In genomic region chr5:76836181-76836580, GRCh38 we compare ENCODE assay signal across 28 cellular contexts. TPM values are rescaled to one million over a fixed set of nuclear protein-coding genes. Genes with fewer than 3 reads are reported as not detected.
A peak's percentile ranks its signal among the peaks of the same experiment; 100 is the strongest.
DNase-seq lines count a peak whose midpoint lies in the region; ATAC-seq and TF ChIP-seq lines count a peak whose summit lies in the region.
"Had no signal": no experiment of that assay in that cellular context is flagged by ENCODE, and none has a peak within 500 bp of the region (broad histone marks: within the 10 kb centered on the region; RNA-seq: fewer than 3 reads in every experiment).

No MANE protein-coding gene starts in this region.

- H3K9me3 Mint-ChIP-seq in osteocyte (ENCODE audit: unreplicated experiment) = no peaks in the 10 kb centered on the region
- H3K9me3 Mint-ChIP-seq in naive thymus-derived CD8-positive, alpha-beta T cell = no peaks in the 10 kb centered on the region
- H3K9me3 Mint-ChIP-seq: activated naive CD8-positive, alpha-beta T cell treated with anti-CD3 and anti-CD28 coated beads, Interleukin-2, amount 50 U/mL, for 24 hours; CD4-positive, alpha-beta T cell; T-helper 1 cell treated with Interleukin-12 subunit alpha and Interleukin-12 subunit beta and Interleukin-4 antibody, amounts not matched to agents 30 μg/mL and 1 μg/mL, for 36 hours had no signal

- ATAC-seq in SK-N-SH treated with all-trans-retinoic acid at 6 μM for 48 hours = peak; percentile 26; the same call in 1 of the 3 replicates
- no peak for ATAC-seq in GM18870 (IDR thresholded peaks at IDR 0.05; ENCODE audit: unreplicated experiment)
- no peak for ATAC-seq in naive thymus-derived CD8-positive, alpha-beta T cell
- ATAC-seq: activated naive CD8-positive, alpha-beta T cell treated with anti-CD3 and anti-CD28 coated beads, Interleukin-2, amount 50 U/mL, for 24 hours; gastroesophageal sphincter; sciatic nerve; stimulated activated naive CD8-positive, alpha-beta T cell treated with anti-CD3 and anti-CD28 coated beads, Interleukin-15, Interleukin-2, amounts not matched to agents 100 U/mL and 50 U/mL, for 24 hours had no signal

- no peak overlapping the region for H3K27ac ChIP-seq in esophagus muscularis mucosa (replicated peaks in 1 of 4)
- H3K27ac ChIP-seq: gastroesophageal sphincter, Peyer's patch, SJCRH30 had no signal

- H3K4me1 ChIP-seq in esophagus muscularis mucosa = no peaks in the 10 kb centered on the region
- H3K4me1 ChIP-seq: gastroesophageal sphincter, SJCRH30 had no signal

- peaks cover 0 to 3% (median 0%) of the 10 kb centered on the region in 4 donors for H3K27me3 ChIP-seq in esophagus muscularis mucosa
- H3K27me3 ChIP-seq: gastroesophageal sphincter, MG63, Peyer's patch, SJCRH30 had no signal

- TF ChIP-seq CTCF in epithelial cell of proximal tubule (conservative IDR thresholded peaks at IDR 0.05; ENCODE audit: low read depth, low read length) (peak; percentile 29), osteocyte (IDR thresholded peaks at IDR 0.05) (peak; percentile 20), esophagus muscularis mucosa (IDR thresholded peaks at IDR 0.05) (no peak)

- H3K36me3 Mint-ChIP-seq in osteocyte (ENCODE audit: unreplicated experiment) = no peaks in the 10 kb centered on the region
- H3K36me3 Mint-ChIP-seq in naive thymus-derived CD8-positive, alpha-beta T cell = peaks cover 0 to 13% (median 10%) of the 10 kb centered on the region in 3 donors

- TF ChIP-seq EP300 in esophagus muscularis mucosa (IDR thresholded peaks at IDR 0.05) = no peak

- H3K4me3 ChIP-seq in epithelial cell of proximal tubule (ENCODE audit: low read depth, low read length) (no peak overlapping the region), esophagus muscularis mucosa (no peak overlapping the region)
- H3K4me3 ChIP-seq: gastroesophageal sphincter, MG63, Peyer's patch, SJCRH30 had no signal

- intact Hi-C loops in esophagus muscularis mucosa (cut with DNase I) = no loop called here

- DNase-seq in HCEC 1CT (peak; percentile 39), epithelial cell of proximal tubule (ENCODE audit: low read depth) (no peak), osteocyte (ENCODE audit: extremely low spot score, unreplicated experiment) (no peak), esophagus muscularis mucosa (ENCODE audit: extremely low spot score) (no peak)
- DNase-seq in naive thymus-derived CD8-positive, alpha-beta T cell = no peak
- DNase-seq: activated CD4-positive, alpha-beta T cell treated with anti-CD3 and anti-CD28 coated beads for 4 hours; activated CD8-positive, alpha-beta memory T cell treated with anti-CD3 and anti-CD28 coated beads for 24 hours; activated gamma-delta T cell; activated naive CD8-positive, alpha-beta T cell treated with anti-CD3 and anti-CD28 coated beads, Interleukin-2, amount 50 U/mL, for 24 hours; activated T-cell treated with anti-CD3 and anti-CD28 coated beads, Interleukin-2, amount 50 U/mL, for 1 hour; CD4-positive, alpha-beta T cell; DMS 273 treated with DMSO at 0.1 percent for 48 hours; GDM1; MG63; NCI-H1436 treated with DMSO at 0.1 percent for 48 hours; NCI-H510A; NK-92 treated with Interleukin-12 subunit alpha and Interleukin-12 subunit beta, amount 100 ng/mL, for 24 hours; Peyer's patch; SJCRH30; stimulated activated naive CD8-positive, alpha-beta T cell treated with anti-CD3 and anti-CD28 coated beads, Interleukin-15, Interleukin-2, amounts not matched to agents 100 U/mL and 50 U/mL, for 24 hours had no signal

- no peaks in the 10 kb centered on the region for H3K27me3 Mint-ChIP-seq in osteocyte (ENCODE audit: unreplicated experiment)
- H3K27me3 Mint-ChIP-seq in naive thymus-derived CD8-positive, alpha-beta T cell = no peaks in the 10 kb centered on the region
- H3K27me3 Mint-ChIP-seq: activated naive CD8-positive, alpha-beta T cell treated with anti-CD3 and anti-CD28 coated beads, Interleukin-2, amount 50 U/mL, for 24 hours; CD4-positive, alpha-beta T cell had no signal

- WGBS in esophagus muscularis mucosa = 81% methylated on average over 2 of the region's 2 CpGs

- POLR2A ChIA-PET in naive thymus-derived CD8-positive, alpha-beta T cell (lab: Charles Lee) = no interaction called here

- H3K4me3 Mint-ChIP-seq in osteocyte (ENCODE audit: unreplicated experiment) = no peak overlapping the region
- H3K4me3 Mint-ChIP-seq in naive thymus-derived CD8-positive, alpha-beta T cell = no peak overlapping the region
- H3K4me3 Mint-ChIP-seq: activated naive CD8-positive, alpha-beta T cell treated with anti-CD3 and anti-CD28 coated beads, Interleukin-2, amount 50 U/mL, for 24 hours; CD4-positive, alpha-beta T cell; T-helper 1 cell treated with Interleukin-12 subunit alpha and Interleukin-12 subunit beta and Interleukin-4 antibody, amounts not matched to agents 30 μg/mL and 1 μg/mL, for 36 hours had no signal

- no peaks in the 10 kb centered on the region for H3K9me3 ChIP-seq in esophagus muscularis mucosa
- H3K9me3 ChIP-seq: gastroesophageal sphincter, MG63, Peyer's patch, SJCRH30 had no signal

- H3K27ac Mint-ChIP-seq in osteocyte (ENCODE audit: unreplicated experiment) = no peak overlapping the region
- no peak overlapping the region for H3K27ac Mint-ChIP-seq in naive thymus-derived CD8-positive, alpha-beta T cell
- H3K27ac Mint-ChIP-seq: activated naive CD8-positive, alpha-beta T cell treated with anti-CD3 and anti-CD28 coated beads, Interleukin-2, amount 50 U/mL, for 24 hours; CD4-positive, alpha-beta T cell; T-helper 1 cell treated with Interleukin-12 subunit alpha and Interleukin-12 subunit beta and Interleukin-4 antibody, amounts not matched to agents 30 μg/mL and 1 μg/mL, for 36 hours had no signal

- TF ChIP-seq POLR2A in esophagus muscularis mucosa (IDR thresholded peaks at IDR 0.05; ENCODE audit: low read depth) = no peak

- H3K4me1 Mint-ChIP-seq in osteocyte (ENCODE audit: unreplicated experiment) = peaks cover 24% of the 10 kb centered on the region
- H3K4me1 Mint-ChIP-seq in naive thymus-derived CD8-positive, alpha-beta T cell = no peaks in the 10 kb centered on the region

- no peaks in the 10 kb centered on the region for H3K36me3 ChIP-seq in esophagus muscularis mucosa
- H3K36me3 ChIP-seq: gastroesophageal sphincter, MG63, SJCRH30 had no signal

TF ChIP-seq in SK-N-SH treated with all-trans-retinoic acid at 6 μM for 48 hours, 23 proteins besides CTCF, POLR2A, EP300 and RAD21 (continues in another document):
- TF ChIP-seq TOX (CRISPR knock-in tag; IDR thresholded peaks at IDR 0.05; ENCODE audit: borderline replicate concordance) (no peak), OSR1 (CRISPR knock-in tag; IDR thresholded peaks at IDR 0.05) (no peak), ZFP3 (CRISPR knock-in tag; IDR thresholded peaks at IDR 0.05) (no peak), ISL1 (CRISPR knock-in tag; IDR thresholded peaks at IDR 0.05) (no peak), RARB (CRISPR knock-in tag; IDR thresholded peaks at IDR 0.05) (no peak), CREB5 (CRISPR knock-in tag; IDR thresholded peaks at IDR 0.05; ENCODE audit: low read depth) (no peak), POU6F1 (CRISPR knock-in tag; IDR thresholded peaks at IDR 0.05; ENCODE audit: borderline replicate concordance, low read depth) (no peak), TCF4 (CRISPR knock-in tag; IDR thresholded peaks at IDR 0.05; ENCODE audit: borderline replicate concordance) (no peak), ZNF565 (CRISPR knock-in tag; conservative IDR thresholded peaks at IDR 0.05; ENCODE audit: low read depth) (no peak), ZNF8 (CRISPR knock-in tag; IDR thresholded peaks at IDR 0.05) (no peak)

RNA-seq across cellular contexts. Expression of gene S100Z, which starts 13.6 kb away (rescaled TPM):
- total RNA-seq in epithelial cell of proximal tubule (not detected in 2 replicates), osteocyte (not detected in 2 replicates), esophagus muscularis mucosa (not detected)
- total RNA-seq in naive thymus-derived CD8-positive, alpha-beta T cell = not detected
- polyA plus RNA-seq in naive thymus-derived CD8-positive, alpha-beta T cell = not detected
- total RNA-seq: cardiac septum, dermis microvascular lymphatic vessel endothelial cell, gastroesophageal sphincter, SJCRH30 had no signal
- polyA plus RNA-seq: neural cell had no signal

RNA-seq across cellular contexts. Expression of gene F2RL1, which starts 17.4 kb away (rescaled TPM):
- 91.6 and 112 TPM in 2 replicates for total RNA-seq in epithelial cell of proximal tubule
- total RNA-seq in osteocyte = 2.0 and 2.1 TPM in 2 replicates
- 1 to 10 TPM in 2 of 4 donors, under 1 TPM in 2; 0.26 to 1.3 (median 0.85) TPM for total RNA-seq in esophagus muscularis mucosa
- 1 to 10 TPM; 3.1 to 4.2 TPM for total RNA-seq in naive thymus-derived CD8-positive, alpha-beta T cell
- 1 to 10 TPM in 2 of 3 donors, under 1 TPM in 1; 0.48 to 4.7 (median 2.0) TPM for polyA plus RNA-seq in naive thymus-derived CD8-positive, alpha-beta T cell

Comparison
In these comparisons a context has a peak if more than half of its experiments do, and no peak if none do; other contexts are left out.
1. CTCF ChIP-seq: peak in epithelial cell of proximal tubule (single experiment) and osteocyte (single experiment); none in esophagus muscularis mucosa (0 of 3).
2. RNA of gene F2RL1, which starts 17.4 kb away (total RNA-seq): 91.6 to 112 TPM in epithelial cell of proximal tubule; 3.1 to 4.2 TPM in naive thymus-derived CD8-positive, alpha-beta T cell, 2.0 to 2.1 TPM in osteocyte and 0.26 to 1.3 TPM in esophagus muscularis mucosa; every median in the first group is over 10 times any median in the second.